9 cellular contexts compared by ENCODE assay signal in the genomic region with DNA sequence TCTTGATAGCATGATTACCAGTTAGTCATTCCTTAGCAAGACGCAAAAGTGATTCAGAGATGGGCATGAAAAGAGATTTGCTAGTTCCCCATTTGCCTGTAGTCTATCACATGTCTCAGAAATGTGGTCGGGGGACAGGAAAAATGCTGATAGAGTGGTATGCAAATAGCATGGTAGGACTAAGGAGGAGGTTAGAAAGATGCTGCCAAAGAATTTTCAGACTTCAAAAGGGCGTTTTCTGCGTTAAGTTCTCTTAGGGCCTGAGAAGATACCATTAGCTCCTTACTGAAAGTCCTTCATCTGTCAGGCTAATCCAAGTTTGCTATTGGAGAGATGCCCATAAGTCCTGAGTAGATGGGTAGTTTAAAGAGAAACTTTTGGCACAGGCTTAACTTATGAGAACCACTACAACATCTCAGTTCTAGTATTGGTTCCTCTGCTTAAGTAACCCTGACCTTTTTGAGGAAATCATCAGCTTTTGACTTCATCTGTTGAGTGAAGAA. TPM values are rescaled to one million over a fixed set of nuclear protein-coding genes. Genes with fewer than 3 reads are reported as not detected.
DNase-seq lines count a peak whose midpoint lies in the region; ATAC-seq and TF ChIP-seq lines count a peak whose summit lies in the region.
"Had no signal": no experiment of that assay in that cellular context is flagged by ENCODE, and none has a peak within 500 bp of the region (broad histone marks: within the 10 kb centered on the region; RNA-seq: fewer than 3 reads in every experiment).

No MANE protein-coding gene starts in this region.

- H3K4me3 ChIP-seq in coronary artery = peak overlapping the region; percentile 72

- H3K36me3 Mint-ChIP-seq in stimulated activated memory B cell treated with anti-CD40 and anti-IgM and Interleukin-4, amounts not matched to agents 10 μg/mL and 1 μg/mL and 100 μg/mL, for 72 hours = no peaks in the 10 kb centered on the region
- peaks cover 5% of the 10 kb centered on the region for H3K36me3 Mint-ChIP-seq in type B pancreatic cell

- no peaks in the 10 kb centered on the region for H3K4me1 Mint-ChIP-seq in stimulated activated memory B cell treated with anti-CD40 and anti-IgM and Interleukin-4, amounts not matched to agents 10 μg/mL and 1 μg/mL and 100 μg/mL, for 72 hours
- peaks cover 50% of the 10 kb centered on the region for H3K4me1 Mint-ChIP-seq in type B pancreatic cell (ENCODE audit: unreplicated experiment)

- H3K27ac Mint-ChIP-seq in stimulated activated memory B cell treated with anti-CD40 and anti-IgM and Interleukin-4, amounts not matched to agents 10 μg/mL and 1 μg/mL and 100 μg/mL, for 72 hours = peak overlapping the region; percentile 56
- H3K27ac Mint-ChIP-seq in type B pancreatic cell = no peak overlapping the region

- peak; percentile 73 for ATAC-seq in HG02943 (IDR thresholded peaks at IDR 0.05; ENCODE audit: low read depth, unreplicated experiment)
- ATAC-seq in stimulated activated memory B cell treated with anti-CD40 and anti-IgM and Interleukin-4, amounts not matched to agents 10 μg/mL and 1 μg/mL and 100 μg/mL, for 72 hours = peak; percentile 94

- peak overlapping the region; percentile 81 to 88 for H3K27ac ChIP-seq in coronary artery

- H3K4me3 Mint-ChIP-seq in stimulated activated memory B cell treated with anti-CD40 and anti-IgM and Interleukin-4, amounts not matched to agents 10 μg/mL and 1 μg/mL and 100 μg/mL, for 72 hours = peak overlapping the region; percentile 22
- no peak overlapping the region for H3K4me3 Mint-ChIP-seq in type B pancreatic cell

- TF ChIP-seq CTCF in coronary artery (IDR thresholded peaks at IDR 0.05) (no peak), type B pancreatic cell (conservative IDR thresholded peaks at IDR 0.05) (no peak)

- H3K9me3 Mint-ChIP-seq in stimulated activated memory B cell treated with anti-CD40 and anti-IgM and Interleukin-4, amounts not matched to agents 10 μg/mL and 1 μg/mL and 100 μg/mL, for 72 hours = no peaks in the 10 kb centered on the region
- H3K9me3 Mint-ChIP-seq in type B pancreatic cell = peaks cover 5% of the 10 kb centered on the region

- peak; percentile 6 for DNase-seq in GM19238 (ENCODE audit: insufficient read length, low spot score)
- no peak for DNase-seq in coronary artery (ENCODE audit: low spot score)
- no peak for DNase-seq in Kasumi-1 (lab: John Stamatoyannopoulos, UW)
- no peak for DNase-seq in type B pancreatic cell (ENCODE audit: extremely low spot score, unreplicated experiment)
- DNase-seq in amniotic stem cell (lab: John Stamatoyannopoulos, UW) = no peak
- DNase-seq in COR-L47 (lab: John Stamatoyannopoulos, UW) = no peak
- DNase-seq: foreskin melanocyte had no signal

- H3K27me3 Mint-ChIP-seq in stimulated activated memory B cell treated with anti-CD40 and anti-IgM and Interleukin-4, amounts not matched to agents 10 μg/mL and 1 μg/mL and 100 μg/mL, for 72 hours = peaks cover 16% of the 10 kb centered on the region
- H3K27me3 Mint-ChIP-seq in type B pancreatic cell = no peaks in the 10 kb centered on the region

RNA-seq across cellular contexts. Expression of gene CALD1, which starts 2.7 kb away (rescaled TPM):
- 169 and 218 TPM in 2 replicates for total RNA-seq in type B pancreatic cell (ENCODE audit: low replicate concordance)
